In genomic region chr7:21507627-21508343, GRCh38 we compare ENCODE assay signal across 8 cellular contexts. TPM values are rescaled to one million over a fixed set of nuclear protein-coding genes. Genes with fewer than 3 reads are reported as not detected.
A peak's percentile ranks its signal among the peaks of the same experiment; 100 is the strongest.
DNase-seq lines count a peak whose midpoint lies in the region; ATAC-seq and TF ChIP-seq lines count a peak whose summit lies in the region.

No MANE protein-coding gene starts in this region.

- 83 to 86% (median 86%) methylated on average over 8 of the region's 8 CpGs for WGBS in stomach, 5 donors

- intact Hi-C loops in Right ventricle myocardium inferior (cut with DNase I) (loop anchor here (5.0 kb wide), 1 partner anchor 250 kb away; no protein-coding TSS in a partner anchor), breast epithelium (cut with DNase I; ENCODE audit: low total_unique reads) (no loop called here), left colon (cut with DNase I, micrococcal nuclease) (loop anchor here in 1 of 2 donors (10.0 kb wide), 1 partner anchor 253 kb away; no protein-coding TSS in a partner anchor), stomach (cut with DNase I; ENCODE audit: low total_unique reads) (loop anchor here (5.0 kb wide), 1 partner anchor 250 kb away; no protein-coding TSS in a partner anchor)

- DNase-seq in cardiac muscle cell (ENCODE audit: low read depth in 1 of 2, low spot score in 1 of 2): peak; percentile 58 to 63
- DNase-seq in Right ventricle myocardium inferior (ENCODE audit: missing footprints): no peak
- peak; percentile 27 for DNase-seq in NCI-H460 (ENCODE audit: extremely low read depth, low read depth)
- no peak for DNase-seq in breast epithelium (ENCODE audit: low spot score in 2 of 2)
- peak in 1 of 2 donors; percentile 59 for DNase-seq in left colon
- DNase-seq in stomach: peak; percentile 51
- no peak for DNase-seq in NCI-H146 (lab: John Stamatoyannopoulos, UW)

- no peaks in the 10 kb centered on the region for H3K36me3 ChIP-seq in cardiac muscle cell
- no peaks in the 10 kb centered on the region for H3K36me3 ChIP-seq in breast epithelium
- H3K36me3 ChIP-seq in stomach: peaks cover 0 to 32% (median 23%) of the 10 kb centered on the region in 4 donors

- H3K27ac ChIP-seq in cardiac muscle cell (no peak overlapping the region), breast epithelium (no peak overlapping the region), stomach (no peak overlapping the region)

- no peak for TF ChIP-seq EP300 in stomach (IDR thresholded peaks at IDR 0.05)

- no peaks in the 10 kb centered on the region for H3K4me1 ChIP-seq in cardiac muscle cell (ENCODE audit: low read depth)
- no peaks in the 10 kb centered on the region for H3K4me1 ChIP-seq in breast epithelium
- H3K4me1 ChIP-seq in stomach: peaks cover 0 to 5% (median 0%) of the 10 kb centered on the region in 4 donors

- H3K4me3 ChIP-seq in cardiac muscle cell (no peak overlapping the region), breast epithelium (no peak overlapping the region), stomach (no peak overlapping the region)

- H3K9me3 ChIP-seq in cardiac muscle cell (ENCODE audit: low read depth): no peaks in the 10 kb centered on the region
- no peaks in the 10 kb centered on the region for H3K9me3 ChIP-seq in breast epithelium
- H3K9me3 ChIP-seq in stomach: no peaks in the 10 kb centered on the region

- peak; percentile 86 for TF ChIP-seq CTCF in cardiac muscle cell (IDR thresholded peaks at IDR 0.05; ENCODE audit: low read depth, low read length)
- TF ChIP-seq CTCF in breast epithelium (IDR thresholded peaks at IDR 0.05): peak in 2 of 3 donors; percentile 29 to 43
- peak in 5 of 7 experiments; percentile 41 to 84 (median 70) for TF ChIP-seq CTCF in stomach (IDR thresholded peaks at IDR 0.05)

- no peak for TF ChIP-seq POLR2A in breast epithelium (IDR thresholded peaks at IDR 0.05)
- TF ChIP-seq POLR2A in stomach (IDR thresholded peaks at IDR 0.05): no peak

- no peak for ATAC-seq in Right ventricle myocardium inferior
- peak; percentile 78 for ATAC-seq in left colon
- ATAC-seq in HG02870 (IDR thresholded peaks at IDR 0.05; ENCODE audit: unreplicated experiment): no peak

- no peaks in the 10 kb centered on the region for H3K27me3 ChIP-seq in cardiac muscle cell
- H3K27me3 ChIP-seq in breast epithelium: no peaks in the 10 kb centered on the region
- H3K27me3 ChIP-seq in stomach: no peaks in the 10 kb centered on the region

RNA-seq across cellular contexts. Expression of gene DNAH11, which starts 35.1 kb away (rescaled TPM):
- total RNA-seq in cardiac muscle cell (0.46 and 0.60 TPM in 2 replicates), Right ventricle myocardium inferior (0.08 TPM), breast epithelium (1 to 10 TPM in 1 of 3 donors, under 1 TPM in 2; 0.32 to 2.2 (median 0.33) TPM), left colon (under 1 TPM; 0.15 to 0.73 TPM), stomach (1 to 10 TPM in 1 of 5 donors, under 1 TPM in 3, not detected in 1; under 0.01 to 1.7 (median 0.59) TPM)
- polyA plus RNA-seq in cardiac muscle cell (0.55 and 1.9 TPM in 2 replicates), stomach (1 to 10 TPM in 1 of 3 donors, under 1 TPM in 2; under 0.01 to 2.6 (median 0.15) TPM)
- 0.22 and 0.40 TPM in 2 replicates for total RNA-seq in NCI-H460 (2014; rRNA removed; shearing (Covaris generic))
- 0.02 TPM in 1 of 2 replicates, not detected in the other for polyA plus RNA-seq in NCI-H460 (2014; cell fraction: nucleus; rRNA removed)

Comparison
In these comparisons a context has a peak if more than half of its experiments do, and no peak if none do; other contexts are left out.
1. DNase-seq: peak in cardiac muscle cell (2 of 2), NCI-H460 (single experiment) and stomach (single experiment); none in Right ventricle myocardium inferior (single experiment), breast epithelium (0 of 2) and NCI-H146 (single experiment).
2. CTCF ChIP-seq: peak in every context shown above with its lines; median percentile 86 in cardiac muscle cell; 70 in stomach; 36 in breast epithelium.